11 cellular contexts compared by ENCODE assay signal in the genomic region with DNA sequence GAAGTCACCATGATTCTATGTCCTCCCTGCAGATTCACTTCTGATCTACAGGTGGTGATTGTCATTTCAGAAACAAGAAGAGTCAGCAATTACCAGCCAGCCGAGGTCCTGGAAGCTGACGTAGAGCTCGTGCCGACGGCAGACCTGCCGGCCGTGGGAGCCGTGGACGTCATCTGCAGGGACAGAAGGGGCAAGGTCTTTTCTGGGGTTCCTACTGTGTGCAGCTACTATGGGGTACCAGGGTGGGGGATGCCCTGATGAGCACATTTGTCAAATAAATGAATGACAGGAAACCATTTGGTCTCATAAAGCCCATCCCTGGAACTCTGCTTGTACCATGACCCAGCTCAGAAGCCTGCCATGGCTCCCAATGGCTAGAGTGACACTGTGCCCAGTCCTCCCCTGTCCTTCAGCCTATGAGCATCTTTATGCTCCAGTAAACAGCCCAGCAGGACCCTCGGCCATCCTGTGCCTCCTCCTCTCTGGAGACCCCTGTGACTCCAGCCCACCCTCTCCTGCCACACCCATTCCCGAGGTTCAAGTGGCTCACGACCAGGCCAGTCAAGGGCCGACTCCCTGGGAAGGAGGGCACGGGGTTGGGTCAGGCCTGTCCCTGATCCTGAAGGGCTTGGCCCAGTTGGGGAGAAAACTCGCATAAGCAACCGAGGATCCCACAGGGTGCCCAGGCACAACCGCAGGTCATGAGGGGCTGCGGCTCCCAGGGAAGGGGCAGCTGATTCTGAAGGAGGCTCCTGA. TPM values are rescaled to one million over a fixed set of nuclear protein-coding genes. Genes with fewer than 3 reads are reported as not detected.
DNase-seq lines count a peak whose midpoint lies in the region; ATAC-seq, FAIRE-seq and TF ChIP-seq lines count a peak whose summit lies in the region.
"Not testable (repeated sequence)": the region's sequence is repeated elsewhere in the genome, so short reads cannot be mapped to it uniquely, and the experiment has no call there.
"Had no signal": no experiment of that assay in that cellular context is flagged by ENCODE, and none has a peak within 500 bp of the region (broad histone marks: within the 10 kb centered on the region; RNA-seq: fewer than 3 reads in every experiment).

No MANE protein-coding gene starts in this region.

- peaks cover 0 to 27% of the 10 kb centered on the region in 2 experiments; a peak in 1 of 3 replicates for H3K36me3 ChIP-seq in HEK293 (ENCODE audit: control insufficient read depth in 2 of 2, insufficient read depth in 1 of 2, low read length in 2 of 2)
- H3K36me3 ChIP-seq in bronchial epithelial cell (ENCODE audit: control insufficient read depth, insufficient read depth, low read length), result not testable (repeated sequence)
- peaks cover 5 to 13% of the 10 kb centered on the region in 2 donors for H3K36me3 ChIP-seq in neuronal stem cell (replicated peaks in 1 of 2; ENCODE audit: control insufficient read depth in 2 of 2, insufficient read depth in 2 of 2, low read length in 2 of 2)

- H2AFZ ChIP-seq in neuronal stem cell (ENCODE audit: low read length), result not testable (repeated sequence)

- not testable (repeated sequence) for H3K14ac ChIP-seq in neuronal stem cell (ENCODE audit: low read length)

- ATAC-seq in sciatic nerve, result not testable (repeated sequence)

- H3K9ac ChIP-seq in neuronal stem cell (ENCODE audit: low read depth, low read length, poor library complexity), result peak overlapping the region; percentile 30

- CTCF ChIA-PET in HEK293 (lab: Yijun Ruan, JAX), result not testable (repeated sequence)

- FAIRE-seq in bronchial epithelial cell (lab: Jason Lieb, UNC), result peak; percentile 40

- intact Hi-C loops in sciatic nerve (cut with DNase I), result not testable (repeated sequence)

- not testable (repeated sequence) for H3K79me1 ChIP-seq in neuronal stem cell (ENCODE audit: low read depth, low read length)

- H2BK12ac ChIP-seq in neuronal stem cell (ENCODE audit: low read length), result not testable (repeated sequence)

- DNase-seq in bronchial epithelial cell (ENCODE audit: low read depth); neuronal stem cell (ENCODE audit: low spot score): not testable (repeated sequence)
- peak; percentile 76 for DNase-seq in mesenteric fat pad (ENCODE audit: low spot score)
- peak; percentile 35 for DNase-seq in sciatic nerve (ENCODE audit: low spot score)

- TF ChIP-seq CTCF in HEK293 (tag by site-specific recombination; IDR thresholded peaks at IDR 0.05); bronchial epithelial cell (IDR thresholded peaks at IDR 0.05; ENCODE audit: insufficient read depth, low read length, severe bottlenecking): not testable (repeated sequence)

- not testable (repeated sequence) for H4K8ac ChIP-seq in neuronal stem cell (ENCODE audit: low read depth, low read length)

- not testable (repeated sequence) for H3K4me2 ChIP-seq in neuronal stem cell (ENCODE audit: insufficient read depth, low read length, poor library complexity, severe bottlenecking)

- not testable (repeated sequence) for H2AK5ac ChIP-seq in neuronal stem cell (ENCODE audit: low read depth, low read length)

- not testable (repeated sequence) for H2BK15ac ChIP-seq in neuronal stem cell (ENCODE audit: low read length)

- POLR2A ChIA-PET in HEK293 (lab: Yijun Ruan, JAX), result not testable (repeated sequence)

- H2BK120ac ChIP-seq in neuronal stem cell (ENCODE audit: low read depth, low read length), result not testable (repeated sequence)

- H3K27ac ChIP-seq in HEK293 (ENCODE audit: extremely low read depth, low read depth, low read length); neuronal stem cell (replicated peaks; ENCODE audit: low read length): not testable (repeated sequence)

- no CpG with 5 or more reads among the region's 18 CpGs for WGBS in neuronal stem cell (ENCODE audit: extremely low coverage in 2 of 2, insufficient read length in 2 of 2, insufficient replicate concordance in 1 of 2), 2 donors

- not testable (repeated sequence) for H3K23ac ChIP-seq in neuronal stem cell (ENCODE audit: low read depth, low read length, poor library complexity)

- H3K4me3 ChIP-seq in HEK293 (ENCODE audit: low read depth, low read length); bronchial epithelial cell (ENCODE audit: low read depth, low read length); neuronal stem cell (ENCODE audit: low read length in 2 of 2): not testable (repeated sequence)

- not testable (repeated sequence) for H2BK5ac ChIP-seq in neuronal stem cell (ENCODE audit: low read length)

- H3K4me1 ChIP-seq in HEK293 (ENCODE audit: control insufficient read depth, insufficient read depth, low read length); neuronal stem cell (ENCODE audit: control insufficient read depth in 2 of 2, insufficient read depth in 1 of 2, low read depth in 1 of 2, low read length in 2 of 2): not testable (repeated sequence)

- H3K9me3 ChIP-seq in HEK293 (ENCODE audit: control insufficient read depth, insufficient read depth, low read depth, low read length); neuronal stem cell (replicated peaks in 1 of 2; ENCODE audit: control insufficient read depth in 2 of 2, insufficient read depth in 1 of 2, low read depth in 1 of 2, low read length in 2 of 2): not testable (repeated sequence)

- not testable (repeated sequence) for H4K91ac ChIP-seq in neuronal stem cell (ENCODE audit: low read depth, low read length, poor library complexity)

- not testable (repeated sequence) for H3K4ac ChIP-seq in neuronal stem cell (ENCODE audit: low read length)

- not testable (repeated sequence) for H3K27me3 ChIP-seq in bronchial epithelial cell (ENCODE audit: control insufficient read depth, insufficient read depth, low read length); neuronal stem cell (ENCODE audit: control insufficient read depth in 3 of 3, insufficient read depth in 3 of 3, low read depth in 1 of 3, low read length in 3 of 3)

- not testable (repeated sequence) for H3K18ac ChIP-seq in neuronal stem cell (ENCODE audit: low read length)

TF ChIP-seq in HEK293, 187 proteins besides CTCF, POLR2A, EP300 and RAD21:
- TF ChIP-seq SCRT2 (tag by site-specific recombination; IDR thresholded peaks at IDR 0.05), result 0 out of 2 replicates have a peak, but pooled peaks have one; percentile 23

RNA-seq across cellular contexts. Expression of a gene that starts 7.4 kb away (rescaled TPM):
- 1.0 and 1.1 TPM in 2 replicates for total RNA-seq in bronchial epithelial cell
- 0.87 TPM for total RNA-seq in mesenteric fat pad
- polyA plus RNA-seq in neuronal stem cell (2013, experiment 1 of 2), result 0.82 TPM
- 0.82 TPM for polyA plus RNA-seq in neuronal stem cell (2013, experiment 2 of 2)
- total RNA-seq in sciatic nerve, result 8.5 TPM
- total RNA-seq: A673; CD4-positive, CD25-positive, alpha-beta regulatory T cell; G401 had no signal
- polyA plus RNA-seq: CD4-positive, alpha-beta memory T cell; CD4-positive, CD25-positive, alpha-beta regulatory T cell; CD8-positive, alpha-beta memory T cell had no signal

RNA-seq across cellular contexts. Expression of a gene that starts 24.9 kb away (rescaled TPM):
- total RNA-seq in bronchial epithelial cell, result 0.90 and 1.3 TPM in 2 replicates
- total RNA-seq in mesenteric fat pad, result 0.74 TPM
- polyA plus RNA-seq in neuronal stem cell (2013, experiment 1 of 2), result 0.82 TPM
- polyA plus RNA-seq in neuronal stem cell (2013, experiment 2 of 2), result 0.89 TPM
- 40.2 TPM for total RNA-seq in sciatic nerve
- polyA plus RNA-seq: AG04450 had no signal

RNA-seq across cellular contexts. Expression of a gene that starts 25.1 kb away (rescaled TPM):
- 50.1 and 67.1 TPM in 2 replicates for total RNA-seq in bronchial epithelial cell
- 28.2 TPM for total RNA-seq in mesenteric fat pad
- polyA plus RNA-seq in neuronal stem cell (2013, experiment 1 of 2), result 49.7 TPM
- polyA plus RNA-seq in neuronal stem cell (2013, experiment 2 of 2), result 46.8 TPM
- 41.5 TPM for total RNA-seq in sciatic nerve

Comparison
In these comparisons a context has a peak if more than half of its experiments do, and no peak if none do; other contexts are left out.
1. RNA of a gene that starts 24.9 kb away (total RNA-seq): 40.2 TPM in sciatic nerve (single experiment); 0.90 to 1.3 TPM in bronchial epithelial cell and 0.74 TPM in mesenteric fat pad (single experiment); every median in the first group is over 10 times any median in the second.